Comparison of ENCODE assay signal across 2 cellular contexts in genomic region chr12:12998248-12998647, GRCh38.
TF ChIP-seq lines count a peak whose summit lies in the region.

No MANE protein-coding gene starts in this region.

TF ChIP-seq in SK-N-SH, 30 proteins besides CTCF, POLR2A, EP300 and RAD21 (continued from another document):
- TF ChIP-seq IRF3 (IDR thresholded peaks at IDR 0.05; ENCODE audit: low read depth, low read length): no peak
- TF ChIP-seq ELF1 (IDR thresholded peaks at IDR 0.05): no peak
- TF ChIP-seq TAF1 (IDR thresholded peaks at IDR 0.05; ENCODE audit: borderline replicate concordance, low read depth, low read length): no peak
- no peak for TF ChIP-seq TCF12 (IDR thresholded peaks at IDR 0.05)
- TF ChIP-seq SMC3 (IDR thresholded peaks at IDR 0.05; ENCODE audit: low read depth, low read length): no peak
- TF ChIP-seq GABPA (IDR thresholded peaks at IDR 0.05; ENCODE audit: low read depth): no peak
- no peak for TF ChIP-seq USF1 (IDR thresholded peaks at IDR 0.05; ENCODE audit: borderline replicate concordance, low read depth)
- no peak for TF ChIP-seq SIN3A (IDR thresholded peaks at IDR 0.05; ENCODE audit: borderline replicate concordance, low read depth, low read length)
- TF ChIP-seq RFX5 (IDR thresholded peaks at IDR 0.05; ENCODE audit: low read length): no peak
- no peak for TF ChIP-seq JUND (IDR thresholded peaks at IDR 0.05)
- no peak for TF ChIP-seq NFIC (IDR thresholded peaks at IDR 0.05; ENCODE audit: borderline replicate concordance)
- TF ChIP-seq TEAD4 (IDR thresholded peaks at IDR 0.05; ENCODE audit: borderline replicate concordance, insufficient read depth): no peak
- TF ChIP-seq REST (IDR thresholded peaks at IDR 0.05; ENCODE audit: low read depth, low read length): no peak

TF ChIP-seq in SK-N-SH treated with all-trans-retinoic acid at 6 μM for 48 hours, 23 proteins besides CTCF, POLR2A, EP300 and RAD21 (continued from another document):
- TF ChIP-seq TSHZ2 (CRISPR knock-in tag; IDR thresholded peaks at IDR 0.05): no peak
TF ChIP-seq in SK-N-SH treated with all-trans-retinoic acid at 6 μM for 48 hours: peak in this region for 0.
